In the genomic region with DNA sequence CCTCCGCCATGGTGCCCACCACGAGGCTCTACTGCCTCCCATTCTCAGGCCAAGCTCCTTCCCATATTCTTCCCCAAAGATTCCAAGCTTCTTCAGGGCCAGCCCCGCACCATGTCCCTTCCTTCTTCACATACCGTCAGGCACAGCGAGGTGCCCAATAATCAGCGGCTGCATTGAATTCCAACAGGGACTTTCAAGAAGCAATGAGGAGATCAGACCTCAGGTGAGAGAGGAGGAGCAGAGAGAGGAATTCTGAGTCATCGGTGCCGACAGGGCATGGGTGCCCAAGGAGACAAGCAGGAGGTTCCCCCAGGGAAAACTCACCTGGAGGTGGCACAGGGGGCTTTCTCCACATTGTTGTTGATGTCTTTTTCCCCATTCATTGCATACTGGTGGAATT, we compare ENCODE assay signal across 29 cellular contexts. TPM values are rescaled to one million over a fixed set of nuclear protein-coding genes. Genes with fewer than 3 reads are reported as not detected.
"Had no signal": no experiment of that assay in that cellular context is flagged by ENCODE, and none has a peak within 500 bp of the region (broad histone marks: within the 10 kb centered on the region; RNA-seq: fewer than 3 reads in every experiment).

No MANE protein-coding gene starts in this region.

- H3K27ac ChIP-seq: epithelial cell of prostate, esophagus muscularis mucosa, foreskin keratinocyte, gastroesophageal sphincter, heart left ventricle, left lung, neural progenitor cell, prostate gland, right atrium auricular region, stomach, tibial artery, upper lobe of left lung had no signal

- ATAC-seq: foreskin keratinocyte; gastroesophageal sphincter; left cardiac atrium; left lung; natural killer cell treated with Interleukin-12 subunit alpha and Interleukin-12 subunit beta and Interleukin-15 and Interleukin-18, amount 100 ng/mL, for 72 hours; sciatic nerve; stimulated activated effector memory CD8-positive, alpha-beta T cell treated with anti-CD3 and anti-CD28 coated beads, Interleukin-12 subunit alpha, Interleukin-12 subunit beta, amount 100 ng/mL, for 72 hours had no signal

- H3K4me3 ChIP-seq: esophagus muscularis mucosa, gastroesophageal sphincter, heart left ventricle, left lung, neural progenitor cell, prostate gland, right atrium auricular region, smooth muscle cell, stomach, tibial artery, upper lobe of left lung had no signal

- H3K9ac ChIP-seq: neural progenitor cell had no signal

- H3K36me3 ChIP-seq: esophagus muscularis mucosa, gastroesophageal sphincter, heart left ventricle, left lung, neural progenitor cell, prostate gland, right atrium auricular region, stomach, tibial artery, upper lobe of left lung had no signal

- DNase-seq: cortex of kidney; effector CD4-positive, alpha-beta T cell; foreskin keratinocyte; heart left ventricle; hippocampal formation; left cardiac atrium; left lung; mesenchymal stem cell; midbrain; naive B cell; nucleus accumbens; stimulated activated CD4-positive, alpha-beta T cell treated with anti-CD3 and anti-CD28 coated beads, Interleukin-2, amount 100 ng/mL, for 24 hours; stimulated activated CD4-positive, alpha-beta T cell treated with anti-CD3 and anti-CD28 coated beads, Interleukin-4, amount 100 ng/mL, for 24 hours; stimulated activated naive CD4-positive, alpha-beta T cell treated with Interleukin-2 at 50 U/mL for 16 hours; stomach; tibial artery; upper lobe of left lung had no signal

- H3K4me1 ChIP-seq: foreskin keratinocyte, prostate gland had no signal

- H3K9me3 ChIP-seq: esophagus muscularis mucosa, gastroesophageal sphincter, heart left ventricle, left lung, prostate gland, right atrium auricular region, stomach, tibial artery, upper lobe of left lung had no signal

- H3K27me3 ChIP-seq: right atrium auricular region had no signal

RNA-seq across cellular contexts. Expression of gene NOS2, which starts 2.0 kb away (rescaled TPM):
- total RNA-seq: foreskin keratinocyte; natural killer cell treated with Interleukin-12 subunit alpha and Interleukin-12 subunit beta and Interleukin-15 and Interleukin-18, amount 100 ng/mL, for 72 hours; osteocyte; smooth muscle cell had no signal
- polyA plus RNA-seq: fibroblast of lung, foreskin keratinocyte had no signal
